In the genomic region with DNA sequence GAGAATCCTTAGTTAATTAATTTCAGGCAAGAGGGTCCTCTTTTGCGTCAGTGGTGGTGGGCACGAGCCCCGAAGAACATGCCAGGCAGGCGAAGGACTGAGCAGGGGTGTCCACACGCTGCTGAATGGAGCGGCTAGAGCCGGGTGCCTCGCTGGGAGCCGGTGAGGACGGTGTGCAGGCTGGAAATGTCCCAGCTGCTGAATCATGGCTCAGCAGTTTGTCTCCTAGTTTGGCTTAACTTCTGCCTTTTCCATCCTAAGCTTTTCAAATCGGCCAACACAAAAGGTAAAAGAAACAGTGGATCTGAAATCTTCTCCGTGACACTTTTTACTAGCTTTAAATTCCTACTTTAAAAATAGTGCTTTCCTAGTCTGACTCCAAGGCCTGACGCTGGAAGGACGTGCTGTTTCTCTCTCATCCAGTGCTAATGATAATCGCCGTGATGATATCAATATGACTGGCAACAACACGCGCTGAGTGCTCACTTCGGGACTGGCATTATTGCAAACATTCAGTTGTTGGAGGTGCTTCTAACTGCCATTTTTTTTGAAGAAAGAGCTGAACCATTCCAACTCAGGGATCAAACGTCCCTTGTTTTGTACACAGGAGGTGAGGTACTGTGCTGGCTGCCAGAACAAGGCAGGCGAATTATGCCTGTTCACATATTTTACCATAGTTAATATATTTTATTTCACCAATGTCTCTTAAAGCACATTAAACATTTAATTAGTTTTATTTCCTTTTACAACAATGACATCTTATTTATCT, we compare ENCODE assay signal across 24 cellular contexts. TPM values are rescaled to one million over a fixed set of nuclear protein-coding genes. Genes with fewer than 3 reads are reported as not detected.
DNase-seq lines count a peak whose midpoint lies in the region; ATAC-seq, FAIRE-seq and TF ChIP-seq lines count a peak whose summit lies in the region.
"Had no signal": no experiment of that assay in that cellular context is flagged by ENCODE, and none has a peak within 500 bp of the region (broad histone marks: within the 10 kb centered on the region; RNA-seq: fewer than 3 reads in every experiment).

No MANE protein-coding gene starts in this region.

- BruUV-seq in HepG2 (replicated peaks; lab: Mats Ljungman, UMichigan), result no TSS peak

- TF ChIP-seq CTCF in HepG2 (CRISPR knock-in tag; IDR thresholded peaks at IDR 0.05) (no peak), testis (IDR thresholded peaks at IDR 0.05) (no peak)

- intact Hi-C loops in Right ventricle myocardium inferior (cut with DNase I), result no loop called here
- intact Hi-C loops in HepG2 (cut with micrococcal nuclease; ENCODE audit: unreplicated experiment), result no loop called here
- intact Hi-C loops in testis (cut with DNase I; ENCODE audit: low total_unique reads), result no loop called here

- H3K4me1 ChIP-seq in HepG2 (ENCODE audit: insufficient read depth, low read length), result peaks cover 34% of the 10 kb centered on the region
- peaks cover 21% of the 10 kb centered on the region for H3K4me1 ChIP-seq in testis
- H3K4me1 ChIP-seq: BLaER1 treated with 17β-estradiol and CSF1 and Interleukin-3, amounts not matched to agents 10 nM and 100 nM had no signal

- POLR2A ChIA-PET in HepG2 (lab: Yijun Ruan, JAX), result interaction anchor here (0.8 kb wide), 1 partner anchor 30 kb away, joined by 3 read pairs; no protein-coding TSS in a partner anchor

- in situ Hi-C loops in HepG2 (cut with HindIII; ENCODE audit: extremely low pct_ligation_motif_present, low pct_unique_long_range_greater_than_20kb), result no loop called here

- no peak for TF ChIP-seq RAD21 in HepG2 (CRISPR knock-in tag; IDR thresholded peaks at IDR 0.05)

- peaks cover 7 to 23% of the 10 kb centered on the region in 2 experiments; a peak in 4 of 5 replicates for H3K36me3 ChIP-seq in HepG2 (replicated peaks in 1 of 2; ENCODE audit: control insufficient read depth in 1 of 2, insufficient read depth in 2 of 2, low read length in 2 of 2)
- H3K36me3 ChIP-seq in testis (ENCODE audit: low read depth, missing control alignments), result no peaks in the 10 kb centered on the region

- CTCF ChIA-PET in HepG2 (lab: Yijun Ruan, JAX; ENCODE audit: low intra/inter-chr PET ratio, low total read pairs), result no interaction called here

- FAIRE-seq in HepG2 (lab: Jason Lieb, UNC), result no peak

- no peak overlapping the region for H2AFZ ChIP-seq in HepG2 (ENCODE audit: low read length)
- H2AFZ ChIP-seq: GM23248, hepatocyte had no signal

- H3K4me2 ChIP-seq in HepG2 (ENCODE audit: low read depth, low read length), result no peak overlapping the region
- H3K4me2 ChIP-seq: BLaER1 treated with 17β-estradiol and CSF1 and Interleukin-3, amounts not matched to agents 10 nM and 100 nM had no signal

- H3K4me3 ChIP-seq in HepG2 (replicated peaks in 1 of 3; ENCODE audit: insufficient read depth in 1 of 3, low read depth in 2 of 3, low read length in 3 of 3) (no peak overlapping the region), testis (no peak overlapping the region)
- H3K4me3 ChIP-seq: BLaER1 treated with 17β-estradiol and CSF1 and Interleukin-3, amounts not matched to agents 10 nM and 100 nM; GM23248; hepatocyte had no signal

- TF ChIP-seq EP300 in HepG2 (IDR thresholded peaks at IDR 0.05; ENCODE audit: low read depth in 2 of 2, low read length in 2 of 2), result no peak
- TF ChIP-seq EP300 in HepG2 (CRISPR knock-in tag; IDR thresholded peaks at IDR 0.05; ENCODE audit: borderline replicate concordance), result no peak

- H3K9me3 ChIP-seq in HepG2 (ENCODE audit: low read length) (no peaks in the 10 kb centered on the region), testis (no peaks in the 10 kb centered on the region)

- no peaks in the 10 kb centered on the region for H4K20me1 ChIP-seq in HepG2 (ENCODE audit: insufficient read depth, low read length)
- H4K20me1 ChIP-seq: BLaER1 treated with 17β-estradiol and CSF1 and Interleukin-3, amounts not matched to agents 10 nM and 100 nM had no signal

- peak; percentile 80 for ATAC-seq in Right ventricle myocardium inferior
- peak; percentile 48; the same call in 2 of the 3 replicates for ATAC-seq in HepG2
- no peak for ATAC-seq in HG03095 (IDR thresholded peaks at IDR 0.05; ENCODE audit: unreplicated experiment)
- ATAC-seq in HG02588 (IDR thresholded peaks at IDR 0.05; ENCODE audit: unreplicated experiment), result no peak
- ATAC-seq in GM21447 (IDR thresholded peaks at IDR 0.05; ENCODE audit: unreplicated experiment), result no peak

- DNase-seq in activated effector memory CD4-positive, alpha-beta T cell treated with anti-CD3 and anti-CD28 coated beads, Interleukin-2, amount 50 U/mL, for 16 hours, result peak; percentile 41
- no peak for DNase-seq in activated effector memory CD4-positive, alpha-beta T cell treated with Interleukin-2 at 50 U/mL for 16 hours
- DNase-seq in Right ventricle myocardium inferior (ENCODE audit: missing footprints) (no peak), HepG2 (ENCODE audit: low spot score) (no peak), testis (peak; percentile 81)
- DNase-seq: activated CD4-positive, alpha-beta memory T cell treated with anti-CD3 and anti-CD28 coated beads for 36 hours; activated CD4-positive, CD25-positive, alpha-beta regulatory T cell; activated naive CD4-positive, alpha-beta T cell; amniotic stem cell; foreskin fibroblast; GM23248; NCI-H1105; NCI-H2107; NCI-H524 treated with DMSO at 0.1 percent for 48 hours; occipital lobe; retina; stimulated activated CD4-positive, alpha-beta T cell treated with anti-CD3 and anti-CD28 coated beads, Interleukin-15, amount 100 ng/mL, for 24 hours; T-helper 9 cell had no signal

- H3K27ac ChIP-seq in HepG2 (ENCODE audit: extremely low read length, insufficient read depth, low read length) (peak overlapping the region; percentile 34), testis (peak overlapping the region; percentile 40 to 55)
- H3K27ac ChIP-seq: BLaER1 treated with 17β-estradiol and CSF1 and Interleukin-3, amounts not matched to agents 10 nM and 100 nM; epithelial cell of prostate; GM23248 had no signal

- TF ChIP-seq POLR2A in HepG2 (IDR thresholded peaks at IDR 0.05; ENCODE audit: insufficient read depth in 1 of 2, low read depth in 2 of 2, low read length in 2 of 2) (no peak), testis (IDR thresholded peaks at IDR 0.05) (no peak)

- 88% methylated on average over 21 of the region's 21 CpGs for WGBS in HepG2 (ENCODE audit: low lambda C conversion rate)
- WGBS in testis, 2 donors, result 38 to 53% methylated on average over 21 of the region's 21 CpGs

- no peak overlapping the region for H3K9ac ChIP-seq in HepG2 (ENCODE audit: insufficient read depth, low read depth, low read length)
- H3K9ac ChIP-seq: BLaER1 treated with 17β-estradiol and CSF1 and Interleukin-3, amounts not matched to agents 10 nM and 100 nM; GM23248 had no signal

- H3K79me2 ChIP-seq in HepG2 (ENCODE audit: insufficient read depth, low read length), result peaks cover 90% of the 10 kb centered on the region

- H3K27me3 ChIP-seq in HepG2 (ENCODE audit: control insufficient read depth in 1 of 2, insufficient read depth in 2 of 2, low read length in 2 of 2) (no peaks in the 10 kb centered on the region), testis (no peaks in the 10 kb centered on the region)
- H3K27me3 ChIP-seq: BLaER1 treated with 17β-estradiol and CSF1 and Interleukin-3, amounts not matched to agents 10 nM and 100 nM; hepatocyte had no signal

TF ChIP-seq in HepG2, 621 proteins besides CTCF, POLR2A, EP300 and RAD21 (continues in another document):
- TF ChIP-seq ZNF207 (IDR thresholded peaks at IDR 0.05; ENCODE audit: borderline replicate concordance), result no peak

RNA-seq across cellular contexts. Expression of a gene that starts 19.8 kb away (rescaled TPM):
- 33.8 TPM for total RNA-seq in Right ventricle myocardium inferior
- total RNA-seq in HepG2 (2016; rRNA removed; fragmentation: Illumina TruSeq; extraction: Trizol), result 42.5 and 56.5 TPM in 2 replicates
- total RNA-seq in HepG2 (2016; cell fraction: cytosol; rRNA removed; fragmentation: Illumina TruSeq; extraction: Trizol; ENCODE audit: low read depth), result 71.9 and 81.0 TPM in 2 replicates
- total RNA-seq in HepG2 (2016; cell fraction: insoluble cytoplasmic fraction; rRNA removed; fragmentation: Illumina TruSeq; extraction: Trizol), result 34.4 and 55.2 TPM in 2 replicates
- 69.6 and 77.5 TPM in 2 replicates for total RNA-seq in HepG2 (2016; cell fraction: membrane; rRNA removed; fragmentation: Illumina TruSeq; extraction: Trizol)
- total RNA-seq in HepG2 (2016; cell fraction: nucleus; rRNA removed; fragmentation: Illumina TruSeq; extraction: Trizol), result 66.0 and 74.7 TPM in 2 replicates
- polyA plus RNA-seq in HepG2 (2011; rRNA removed), result 155 and 208 TPM in 2 replicates
- polyA plus RNA-seq in HepG2 (2011; cell fraction: cytosol; rRNA removed), result 113 and 150 TPM in 2 replicates
- polyA plus RNA-seq in HepG2 (2011; cell fraction: nucleus; rRNA removed), result 207 and 256 TPM in 2 replicates
- polyA plus RNA-seq in HepG2 (2012), result 61.3 and 94.3 TPM in 2 replicates
- polyA plus RNA-seq in HepG2 (2016; cell fraction: cytosol; fragmentation: Illumina TruSeq; extraction: Trizol; ENCODE audit: low read depth), result 28.0 and 30.8 TPM in 2 replicates
- polyA plus RNA-seq in HepG2 (2016; cell fraction: insoluble cytoplasmic fraction; fragmentation: Illumina TruSeq; extraction: Trizol; ENCODE audit: low read depth), result 34.4 and 44.9 TPM in 2 replicates
- polyA plus RNA-seq in HepG2 (2016; cell fraction: membrane; fragmentation: Illumina TruSeq; extraction: Trizol; ENCODE audit: low read depth), result 53.8 and 67.9 TPM in 2 replicates
- 84.3 and 88.3 TPM in 2 replicates for polyA plus RNA-seq in HepG2 (2016; cell fraction: nucleus; fragmentation: Illumina TruSeq; extraction: Trizol; ENCODE audit: insufficient read depth, low read depth)
- polyA minus RNA-seq in HepG2 (2011; rRNA and poly(A)+ RNA removed; ENCODE audit: low replicate concordance), result 65.0 and 447 TPM in 2 replicates
- polyA minus RNA-seq in HepG2 (2011; cell fraction: cytosol; rRNA and poly(A)+ RNA removed), result 126 and 149 TPM in 2 replicates
- 126 and 142 TPM in 2 replicates for polyA minus RNA-seq in HepG2 (2011; cell fraction: nucleus; rRNA and poly(A)+ RNA removed)
- 100 to 1,000 TPM in 1 of 2 donors, 10 to 100 TPM in 1; 95.4 to 156 TPM for total RNA-seq in testis
- polyA plus RNA-seq in testis (ENCODE audit: insufficient read depth, low read depth, low replicate concordance), result 43.9 TPM
- total RNA-seq: GM23248 had no signal

Comparison
In these comparisons a context has a peak if more than half of its experiments do, and no peak if none do; other contexts are left out.
1. DNase-seq: peak in activated effector memory CD4-positive, alpha-beta T cell treated with anti-CD3 and anti-CD28 coated beads, Interleukin-2, amount 50 U/mL, for 16 hours (single experiment) and testis (single experiment); none in activated effector memory CD4-positive, alpha-beta T cell treated with Interleukin-2 at 50 U/mL for 16 hours (single experiment), Right ventricle myocardium inferior (single experiment) and HepG2 (single experiment).
2. ATAC-seq: peak in Right ventricle myocardium inferior (single experiment) and HepG2 (single experiment); none in HG03095 (single experiment), HG02588 (single experiment) and GM21447 (single experiment).